ENCODE assay signal across 8 cellular contexts in the genomic region with DNA sequence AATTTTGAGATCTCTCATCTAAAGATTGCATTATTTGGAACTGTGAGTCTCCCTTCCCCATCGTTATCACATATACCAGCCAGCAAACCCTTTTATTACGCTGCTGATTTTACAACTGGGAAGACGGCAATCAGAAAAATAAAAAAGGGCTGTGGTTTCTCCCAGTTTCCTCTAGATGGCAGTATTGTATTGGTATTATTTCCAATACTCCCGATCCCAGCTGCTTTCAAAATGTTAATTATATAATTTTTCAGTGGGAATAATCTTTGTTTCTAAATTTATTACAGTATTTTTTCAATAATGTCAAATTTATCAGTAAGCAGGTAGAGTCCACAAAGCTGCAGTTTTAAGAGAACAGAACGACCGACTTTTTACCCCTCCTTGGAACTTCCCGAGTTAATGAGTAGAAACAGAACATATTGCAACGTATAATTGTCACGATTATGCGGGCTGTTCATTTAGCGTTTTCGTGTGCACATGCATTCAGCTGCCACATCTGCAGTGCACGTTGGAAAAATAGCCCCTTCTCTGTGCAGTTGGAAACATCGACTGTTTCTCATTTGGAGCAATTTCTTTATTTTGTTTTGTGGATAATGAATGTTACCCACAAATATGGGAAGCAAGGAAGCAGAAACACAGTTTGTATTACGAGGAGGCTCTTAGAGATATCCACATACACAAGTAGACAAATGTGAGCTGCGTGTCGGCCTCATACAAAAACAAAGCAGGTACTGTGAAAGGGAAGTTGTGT.
DNase-seq lines count a peak whose midpoint lies in the region; ATAC-seq, FAIRE-seq and TF ChIP-seq lines count a peak whose summit lies in the region.

No MANE protein-coding gene starts in this region.

- no peak overlapping the region for H3K27ac Mint-ChIP-seq in activated naive CD8-positive, alpha-beta T cell treated with anti-CD3 and anti-CD28 coated beads, Interleukin-2, amount 50 U/mL, for 24 hours

- H3K4me1 Mint-ChIP-seq in activated naive CD8-positive, alpha-beta T cell treated with anti-CD3 and anti-CD28 coated beads, Interleukin-2, amount 50 U/mL, for 24 hours = peaks cover 5% of the 10 kb centered on the region

- H3K4me3 ChIP-seq in GM06990 (replicated peaks; ENCODE audit: low read depth, low read length) (no peak overlapping the region), subcutaneous abdominal adipose tissue (ENCODE audit: low read depth in 1 of 5, low read length in 5 of 5) (peak overlapping the region; percentile 38 to 59 (median 52))

- H3K36me3 Mint-ChIP-seq in activated naive CD8-positive, alpha-beta T cell treated with anti-CD3 and anti-CD28 coated beads, Interleukin-2, amount 50 U/mL, for 24 hours (ENCODE audit: low read depth) = peaks cover 3% of the 10 kb centered on the region

- DNase-seq in GM06990 (ENCODE audit: extremely low read depth, insufficient read length) (no peak), NCI-H1436 (lab: John Stamatoyannopoulos, UW) (peak; percentile 4)
- no peak for DNase-seq in activated naive CD8-positive, alpha-beta T cell treated with anti-CD3 and anti-CD28 coated beads, Interleukin-2, amount 50 U/mL, for 24 hours

- peaks cover 5% of the 10 kb centered on the region for H3K9me3 Mint-ChIP-seq in activated naive CD8-positive, alpha-beta T cell treated with anti-CD3 and anti-CD28 coated beads, Interleukin-2, amount 50 U/mL, for 24 hours

- H3K27me3 ChIP-seq in GM06990 (replicated peaks; ENCODE audit: control insufficient read depth, insufficient read depth, low read length) (no peaks in the 10 kb centered on the region), subcutaneous abdominal adipose tissue (ENCODE audit: control insufficient read depth in 5 of 5, insufficient read depth in 4 of 5, low read length in 5 of 5) (peaks cover 0 to 6% (median 3%) of the 10 kb centered on the region in 5 donors)

- ATAC-seq in activated naive CD8-positive, alpha-beta T cell treated with anti-CD3 and anti-CD28 coated beads, Interleukin-2, amount 50 U/mL, for 24 hours = no peak
- ATAC-seq in HG02840 (IDR thresholded peaks at IDR 0.05; ENCODE audit: low FRiP score, unreplicated experiment) = no peak
- ATAC-seq in GM21381 (IDR thresholded peaks at IDR 0.05; ENCODE audit: unreplicated experiment) = no peak

- H3K27me3 Mint-ChIP-seq in activated naive CD8-positive, alpha-beta T cell treated with anti-CD3 and anti-CD28 coated beads, Interleukin-2, amount 50 U/mL, for 24 hours = peaks cover 39% of the 10 kb centered on the region

- H3K9me3 ChIP-seq in subcutaneous abdominal adipose tissue (ENCODE audit: control insufficient read depth in 5 of 5, low read length in 5 of 5) = no peaks in the 10 kb centered on the region

- H3K36me3 ChIP-seq in GM06990 (ENCODE audit: control insufficient read depth, insufficient read depth, low read length) (no peaks in the 10 kb centered on the region), subcutaneous abdominal adipose tissue (ENCODE audit: control insufficient read depth in 5 of 5, insufficient read depth in 5 of 5, low read length in 5 of 5) (no peaks in the 10 kb centered on the region)

- H3K4me1 ChIP-seq in subcutaneous abdominal adipose tissue (ENCODE audit: control insufficient read depth in 5 of 5, insufficient read depth in 5 of 5, low read length in 5 of 5) = peaks cover 0 to 6% (median 5%) of the 10 kb centered on the region in 5 donors

- no peak overlapping the region for H3K27ac ChIP-seq in subcutaneous abdominal adipose tissue (ENCODE audit: low read depth, low read length)

- peak overlapping the region; percentile 18 for H3K4me3 Mint-ChIP-seq in activated naive CD8-positive, alpha-beta T cell treated with anti-CD3 and anti-CD28 coated beads, Interleukin-2, amount 50 U/mL, for 24 hours

- H3K9ac ChIP-seq in subcutaneous abdominal adipose tissue (ENCODE audit: low read length in 5 of 5) = peak overlapping the region in 1 of 5 donors; percentile 48

- peak; percentile 63 for TF ChIP-seq CTCF in GM06990 (IDR thresholded peaks at IDR 0.05; ENCODE audit: insufficient read depth, low read length, poor library complexity, severe bottlenecking)

- FAIRE-seq in A204.1 (lab: Jason Lieb, UNC) (peak; percentile 97), islet of Langerhans (lab: Jason Lieb, UNC) (peak; percentile 98)
